In the genomic region with DNA sequence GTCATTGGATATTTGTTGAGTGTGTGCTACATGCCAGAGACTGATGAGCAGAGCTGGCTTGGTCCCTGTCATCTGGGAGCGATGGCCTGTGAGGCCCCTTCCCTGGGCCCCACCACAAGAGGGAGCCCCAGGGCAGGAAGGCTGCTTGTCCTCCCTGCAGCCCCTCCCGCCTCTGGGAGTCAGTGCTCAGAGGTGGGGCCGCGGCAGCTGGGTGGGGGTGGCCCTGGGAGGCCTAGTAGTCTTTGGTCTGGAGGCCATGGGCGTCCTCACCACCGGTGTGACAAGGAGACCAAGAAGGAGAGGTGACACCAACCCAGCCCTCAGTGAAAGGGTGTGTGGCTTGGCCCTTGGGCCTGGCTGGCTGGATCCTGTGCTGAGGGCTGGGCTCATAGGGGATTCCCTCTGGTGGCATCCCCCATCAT, we compare ENCODE assay signal across 8 cellular contexts.
DNase-seq lines count a peak whose midpoint lies in the region; ATAC-seq, FAIRE-seq and TF ChIP-seq lines count a peak whose summit lies in the region.

No MANE protein-coding gene starts in this region.

- H3K36me3 ChIP-seq in GM23248 (ENCODE audit: low read depth) (no peaks in the 10 kb centered on the region), small intestine (ENCODE audit: control insufficient read depth in 2 of 2, insufficient read depth in 2 of 2, low read length in 2 of 2) (no peaks in the 10 kb centered on the region)

- H3K4me3 Mint-ChIP-seq in Calu3 (ENCODE audit: low read depth, unreplicated experiment) = no peak overlapping the region

- H3K9me2 ChIP-seq in GM23248 (ENCODE audit: insufficient read depth) = no peaks in the 10 kb centered on the region

- no peaks in the 10 kb centered on the region for H3K79me2 ChIP-seq in GM23248 (ENCODE audit: insufficient read depth)

- H3K9me3 Mint-ChIP-seq in Calu3 (ENCODE audit: low read depth, unreplicated experiment) = no peaks in the 10 kb centered on the region

- no peaks in the 10 kb centered on the region for H3K36me3 Mint-ChIP-seq in Calu3 (ENCODE audit: insufficient read depth, unreplicated experiment)

- no peaks in the 10 kb centered on the region for H3F3A ChIP-seq in GM23248 (ENCODE audit: insufficient read depth)

- no TSS peak for BruUV-seq in Calu3 (replicated peaks; lab: Mats Ljungman, UMichigan)

- H3K27me3 ChIP-seq in GM23248 (replicated peaks; ENCODE audit: insufficient read depth) (no peaks in the 10 kb centered on the region), small intestine (ENCODE audit: control insufficient read depth in 2 of 2, insufficient read depth in 2 of 2, low read length in 2 of 2) (no peaks in the 10 kb centered on the region)

- TF ChIP-seq CTCF in Calu3 (IDR thresholded peaks at IDR 0.05; ENCODE audit: unreplicated experiment) (peak; percentile 77), WI38 (IDR thresholded peaks at IDR 0.05; ENCODE audit: low read depth, low read length) (peak; percentile 60)

- WGBS in GM23248 (ENCODE audit: low coverage in 1 of 2, low lambda C conversion rate in 2 of 2, missing lambda C conversion rate in 2 of 2), 2 experiments = 88 to 100% methylated on average over 3 to 6 of the region's 6 CpGs
- 66 to 77% (median 72%) methylated on average over 6 of the region's 6 CpGs for WGBS in small intestine, 3 donors

- no peaks in the 10 kb centered on the region for H3K4me1 Mint-ChIP-seq in Calu3 (ENCODE audit: low read depth, unreplicated experiment)

- no peaks in the 10 kb centered on the region for H3K4me1 ChIP-seq in GM23248 (ENCODE audit: insufficient read depth)
- H3K4me1 ChIP-seq in small intestine (ENCODE audit: control insufficient read depth in 2 of 2, insufficient read depth in 1 of 2, low read depth in 1 of 2, low read length in 1 of 2) = no peaks in the 10 kb centered on the region

- no peaks in the 10 kb centered on the region for H3K27me3 Mint-ChIP-seq in Calu3 (ENCODE audit: unreplicated experiment)

- no peaks in the 10 kb centered on the region for H4K20me1 ChIP-seq in GM23248 (ENCODE audit: insufficient read depth)

- no peak overlapping the region for H3K4me2 ChIP-seq in GM23248 (ENCODE audit: unreplicated experiment)

- H3K9me3 ChIP-seq in GM23248 (ENCODE audit: low read depth) (no peaks in the 10 kb centered on the region), small intestine (ENCODE audit: control insufficient read depth, low read depth) (no peaks in the 10 kb centered on the region)

- H3K27ac ChIP-seq in GM23248 (no peak overlapping the region), small intestine (ENCODE audit: low read depth in 1 of 2, low read length in 1 of 2) (no peak overlapping the region)

- no peak overlapping the region for H2AFZ ChIP-seq in GM23248

- intact Hi-C loops in Calu3 (cut with micrococcal nuclease; ENCODE audit: unreplicated experiment) (no loop called here), left colon (cut with DNase I, micrococcal nuclease) (no loop called here)

- ATAC-seq in left colon (peak; percentile 75), HG03457 (IDR thresholded peaks at IDR 0.05; ENCODE audit: unreplicated experiment) (no peak), GM18870 (IDR thresholded peaks at IDR 0.05; ENCODE audit: unreplicated experiment) (no peak)

- in situ Hi-C loops in GM23248 (cut with MboI) = no loop called here

- H3K27ac Mint-ChIP-seq in Calu3 (ENCODE audit: unreplicated experiment) = no peak overlapping the region

- CTCF ChIA-PET in Calu3 (lab: Charles Lee) = interaction anchor here (2.1 kb wide), 1 partner anchor 21 kb away, joined by 5 read pairs; no protein-coding TSS in a partner anchor

- FAIRE-seq in small intestine (lab: Jason Lieb, UNC) = no peak

- H3K4me3 ChIP-seq in GM23248 (no peak overlapping the region), WI38 (ENCODE audit: low read depth, low read length) (no peak overlapping the region), small intestine (ENCODE audit: low read depth in 1 of 2, low read length in 2 of 2) (no peak overlapping the region)

- H3K9ac ChIP-seq in GM23248 = no peak overlapping the region

- peak; percentile 76 for DNase-seq in Calu3
- peak; percentile 36 for DNase-seq in GM23248
- peak in 1 of 2 donors; percentile 32 for DNase-seq in left colon
- no peak for DNase-seq in small intestine
- DNase-seq in NK-92 (lab: John Stamatoyannopoulos, UW; ENCODE audit: unreplicated experiment) = no peak

Comparison
In these comparisons a context has a peak if more than half of its experiments do, and no peak if none do; other contexts are left out.
1. DNase-seq: peak in Calu3 (single experiment) and GM23248 (single experiment); none in small intestine (single experiment) and NK-92 (single experiment).